Comparison of ENCODE assay signal across 13 cellular contexts in genomic region chr5:142235050-142235797, GRCh38.
DNase-seq lines count a peak whose midpoint lies in the region; ATAC-seq, FAIRE-seq and TF ChIP-seq lines count a peak whose summit lies in the region.
"Had no signal": no experiment of that assay in that cellular context is flagged by ENCODE, and none has a peak within 500 bp of the region (broad histone marks: within the 10 kb centered on the region; RNA-seq: fewer than 3 reads in every experiment).

No MANE protein-coding gene starts in this region.

- no peak overlapping the region for H3K4me3 Mint-ChIP-seq in CD8-positive, alpha-beta T cell
- H3K4me3 Mint-ChIP-seq in neural crest cell, result peak overlapping the region; percentile 72
- peak overlapping the region in 1 of 7 donors; percentile 27 for H3K4me3 Mint-ChIP-seq in CD8-positive, alpha-beta memory T cell

- POLR2A ChIA-PET in CD8-positive, alpha-beta T cell (lab: Charles Lee), result interaction anchor here (0.6 to 2.0 kb wide), 2 partner anchors 11 to 492 kb away, joined by 3 to 8 read pairs; no protein-coding TSS in a partner anchor
- POLR2A ChIA-PET in CD8-positive, alpha-beta memory T cell (lab: Charles Lee), result no interaction called here

- TF ChIP-seq CTCF in CD8-positive, alpha-beta T cell (IDR thresholded peaks at IDR 0.05), result no peak
- TF ChIP-seq CTCF in bronchial epithelial cell (IDR thresholded peaks at IDR 0.05; ENCODE audit: insufficient read depth, low read length, severe bottlenecking) (no peak), neural crest cell (conservative IDR thresholded peaks at IDR 0.05) (no peak), uterus (IDR thresholded peaks at IDR 0.05) (no peak)

- no peaks in the 10 kb centered on the region for H3K9me3 ChIP-seq in CD8-positive, alpha-beta T cell (ENCODE audit: low read length)
- no peaks in the 10 kb centered on the region for H3K9me3 ChIP-seq in uterus
- H3K9me3 ChIP-seq in CD8-positive, alpha-beta memory T cell (ENCODE audit: low read length), result no peaks in the 10 kb centered on the region
- H3K9me3 ChIP-seq: lower lobe of right lung, tibial artery had no signal

- no peak overlapping the region for H3K4me3 ChIP-seq in CD8-positive, alpha-beta T cell (ENCODE audit: low read depth, low read length)
- H3K4me3 ChIP-seq in bronchial epithelial cell (ENCODE audit: low read depth, low read length), result no peak overlapping the region
- no peak overlapping the region for H3K4me3 ChIP-seq in uterus
- H3K4me3 ChIP-seq in CD8-positive, alpha-beta memory T cell (ENCODE audit: low read length), result no peak overlapping the region
- H3K4me3 ChIP-seq: lower lobe of right lung, tibial artery had no signal

- H3K27ac ChIP-seq in CD8-positive, alpha-beta T cell (ENCODE audit: low read depth, low read length), result no peak overlapping the region
- no peak overlapping the region for H3K27ac ChIP-seq in uterus
- H3K27ac ChIP-seq in CD8-positive, alpha-beta memory T cell (ENCODE audit: low read depth, low read length), result no peak overlapping the region
- H3K27ac ChIP-seq: lower lobe of right lung, tibial artery had no signal

- intact Hi-C loops in CD8-positive, alpha-beta T cell (cut with DNase I, micrococcal nuclease), result no loop called here
- intact Hi-C loops in uterus (cut with DNase I; ENCODE audit: low total_unique reads), result no loop called here

- peaks cover 12% of the 10 kb centered on the region for H3K27me3 Mint-ChIP-seq in CD8-positive, alpha-beta T cell (ENCODE audit: low read depth)
- H3K27me3 Mint-ChIP-seq in neural crest cell (ENCODE audit: low read depth), result no peaks in the 10 kb centered on the region
- peaks cover 2 to 16% of the 10 kb centered on the region in 2 donors for H3K27me3 Mint-ChIP-seq in CD8-positive, alpha-beta memory T cell

- no peak for FAIRE-seq in bronchial epithelial cell (lab: Jason Lieb, UNC)

- peaks cover 5% of the 10 kb centered on the region for H3K4me1 Mint-ChIP-seq in CD8-positive, alpha-beta T cell (ENCODE audit: low read depth)
- peaks cover 51% of the 10 kb centered on the region for H3K4me1 Mint-ChIP-seq in neural crest cell
- H3K4me1 Mint-ChIP-seq in CD8-positive, alpha-beta memory T cell, result peaks cover 0 to 14% (median 6%) of the 10 kb centered on the region in 3 donors

- H3K9me3 Mint-ChIP-seq in CD8-positive, alpha-beta T cell, result no peaks in the 10 kb centered on the region
- H3K9me3 Mint-ChIP-seq in neural crest cell, result peaks cover 4% of the 10 kb centered on the region
- H3K9me3 Mint-ChIP-seq in CD8-positive, alpha-beta memory T cell, result no peaks in the 10 kb centered on the region

- no peak overlapping the region for H3K27ac Mint-ChIP-seq in CD8-positive, alpha-beta T cell
- peak overlapping the region; percentile 79 for H3K27ac Mint-ChIP-seq in neural crest cell (ENCODE audit: unreplicated experiment)
- peak overlapping the region in 1 of 8 donors; percentile 32 for H3K27ac Mint-ChIP-seq in CD8-positive, alpha-beta memory T cell

- H3K4me1 ChIP-seq in CD8-positive, alpha-beta T cell (ENCODE audit: insufficient read depth, low read length), result no peaks in the 10 kb centered on the region
- H3K4me1 ChIP-seq in uterus, result no peaks in the 10 kb centered on the region
- no peaks in the 10 kb centered on the region for H3K4me1 ChIP-seq in CD8-positive, alpha-beta memory T cell (ENCODE audit: insufficient read depth, low read length)

- no peak for TF ChIP-seq POLR2A in uterus (IDR thresholded peaks at IDR 0.05)

- peak; percentile 49 for ATAC-seq in CD8-positive, alpha-beta T cell

- CTCF ChIA-PET in CD8-positive, alpha-beta T cell (lab: Charles Lee), result interaction anchor here (1.5 kb wide), 1 partner anchor 49 kb away, joined by 3 read pairs; no protein-coding TSS in a partner anchor
- CTCF ChIA-PET in CD8-positive, alpha-beta memory T cell (lab: Charles Lee), result no interaction called here

- H3K27me3 ChIP-seq in CD8-positive, alpha-beta T cell (ENCODE audit: insufficient read depth, low read length), result no peaks in the 10 kb centered on the region
- no peaks in the 10 kb centered on the region for H3K27me3 ChIP-seq in bronchial epithelial cell (ENCODE audit: control insufficient read depth, insufficient read depth, low read length)
- H3K27me3 ChIP-seq in uterus, result no peaks in the 10 kb centered on the region
- H3K27me3 ChIP-seq in CD8-positive, alpha-beta memory T cell (ENCODE audit: insufficient read depth, low read length, poor library complexity, severe bottlenecking), result no peaks in the 10 kb centered on the region
- H3K27me3 ChIP-seq: tibial artery had no signal

- H3K36me3 Mint-ChIP-seq in CD8-positive, alpha-beta T cell, result no peaks in the 10 kb centered on the region
- no peaks in the 10 kb centered on the region for H3K36me3 Mint-ChIP-seq in neural crest cell (ENCODE audit: low read depth)
- H3K36me3 Mint-ChIP-seq in CD8-positive, alpha-beta memory T cell, result no peaks in the 10 kb centered on the region

- DNase-seq in CD8-positive, alpha-beta T cell, result no peak
- DNase-seq in M059J (ENCODE audit: low read depth) (peak; percentile 33), bronchial epithelial cell (ENCODE audit: low read depth) (peak; percentile 40), neural crest cell (ENCODE audit: low read depth, low spot score) (peak; percentile 38), uterus (no peak), HuH-7 (ENCODE audit: low spot score) (no peak), occipital lobe (lab: John Stamatoyannopoulos, UW) (no peak)
- DNase-seq in CD8-positive, alpha-beta memory T cell, result no peak
- DNase-seq: COR-L47, lower lobe of right lung, NCI-H1694 treated with DMSO at 0.1 percent for 48 hours, SHP77 treated with DMSO at 0.1 percent for 48 hours had no signal

- no peaks in the 10 kb centered on the region for H3K36me3 ChIP-seq in CD8-positive, alpha-beta T cell (ENCODE audit: insufficient read depth, low read length)
- H3K36me3 ChIP-seq in bronchial epithelial cell (ENCODE audit: control insufficient read depth, insufficient read depth, low read length), result no peaks in the 10 kb centered on the region
- H3K36me3 ChIP-seq in uterus, result no peaks in the 10 kb centered on the region
- H3K36me3 ChIP-seq in CD8-positive, alpha-beta memory T cell (ENCODE audit: insufficient read depth, low read length), result no peaks in the 10 kb centered on the region
- H3K36me3 ChIP-seq: lower lobe of right lung, tibial artery had no signal

Comparison
In these comparisons a context has a peak if more than half of its experiments do, and no peak if none do; other contexts are left out.
1. DNase-seq: peak in M059J (single experiment), bronchial epithelial cell (single experiment) and neural crest cell (single experiment); none in CD8-positive, alpha-beta T cell (0 of 7), uterus (0 of 2), HuH-7 (single experiment), CD8-positive, alpha-beta memory T cell (0 of 5) and occipital lobe (single experiment).